1 cellular context compared by ENCODE assay signal in genomic region chr2:170973492-170974303, GRCh38.
TF ChIP-seq lines count a peak whose summit lies in the region.

No MANE protein-coding gene starts in this region.

TF ChIP-seq in HepG2, 621 proteins besides CTCF, POLR2A, EP300 and RAD21 (continued from another document and continues in another):
- TF ChIP-seq DMTF1 (CRISPR knock-in tag; IDR thresholded peaks at IDR 0.05): no peak
- no peak for TF ChIP-seq GLMP (CRISPR knock-in tag; IDR thresholded peaks at IDR 0.05; ENCODE audit: borderline replicate concordance)
- peak; percentile 77 for TF ChIP-seq SRY (CRISPR knock-in tag; IDR thresholded peaks at IDR 0.05)
- TF ChIP-seq ZNF720 (CRISPR knock-in tag; IDR thresholded peaks at IDR 0.05): no peak
- no peak; the same call in 1 of the 2 replicates for TF ChIP-seq REXO4 (CRISPR knock-in tag; IDR thresholded peaks at IDR 0.05; ENCODE audit: borderline replicate concordance)
- TF ChIP-seq ZNF576 (CRISPR knock-in tag; IDR thresholded peaks at IDR 0.05): peak; percentile 49; the same call in 1 of the 2 replicates
- TF ChIP-seq, protein P1, sequence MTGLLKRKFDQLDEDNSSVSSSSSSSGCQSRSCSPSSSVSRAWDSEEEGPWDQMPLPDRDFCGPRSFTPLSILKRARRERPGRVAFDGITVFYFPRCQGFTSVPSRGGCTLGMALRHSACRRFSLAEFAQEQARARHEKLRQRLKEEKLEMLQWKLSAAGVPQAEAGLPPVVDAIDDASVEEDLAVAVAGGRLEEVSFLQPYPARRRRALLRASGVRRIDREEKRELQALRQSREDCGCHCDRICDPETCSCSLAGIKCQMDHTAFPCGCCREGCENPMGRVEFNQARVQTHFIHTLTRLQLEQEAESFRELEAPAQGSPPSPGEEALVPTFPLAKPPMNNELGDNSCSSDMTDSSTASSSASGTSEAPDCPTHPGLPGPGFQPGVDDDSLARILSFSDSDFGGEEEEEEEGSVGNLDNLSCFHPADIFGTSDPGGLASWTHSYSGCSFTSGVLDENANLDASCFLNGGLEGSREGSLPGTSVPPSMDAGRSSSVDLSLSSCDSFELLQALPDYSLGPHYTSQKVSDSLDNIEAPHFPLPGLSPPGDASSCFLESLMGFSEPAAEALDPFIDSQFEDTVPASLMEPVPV (CRISPR knock-in tag; IDR thresholded peaks at IDR 0.05): peak; percentile 93
- TF ChIP-seq ZBTB7A (CRISPR knock-in tag; IDR thresholded peaks at IDR 0.05): peak; percentile 62; the same call in 1 of the 2 replicates
- no peak for TF ChIP-seq ZNF652 (CRISPR knock-in tag; IDR thresholded peaks at IDR 0.05; ENCODE audit: borderline replicate concordance, low read depth)
- TF ChIP-seq KDM4B (CRISPR knock-in tag; IDR thresholded peaks at IDR 0.05): no peak
- TF ChIP-seq IRF1 (CRISPR knock-in tag; IDR thresholded peaks at IDR 0.05; ENCODE audit: low read depth): no peak
- TF ChIP-seq ISL2 (CRISPR knock-in tag; IDR thresholded peaks at IDR 0.05): peak; percentile 13; the same call in 1 of the 2 replicates
- TF ChIP-seq ZNF772 (CRISPR knock-in tag; IDR thresholded peaks at IDR 0.05): peak; percentile 40; the same call in 1 of the 2 replicates
- TF ChIP-seq ZBTB49 (CRISPR knock-in tag; IDR thresholded peaks at IDR 0.05; ENCODE audit: borderline replicate concordance): no peak
- TF ChIP-seq KLF11 (CRISPR knock-in tag; IDR thresholded peaks at IDR 0.05): no peak; the same call in 1 of the 2 replicates
- TF ChIP-seq, protein P2, sequence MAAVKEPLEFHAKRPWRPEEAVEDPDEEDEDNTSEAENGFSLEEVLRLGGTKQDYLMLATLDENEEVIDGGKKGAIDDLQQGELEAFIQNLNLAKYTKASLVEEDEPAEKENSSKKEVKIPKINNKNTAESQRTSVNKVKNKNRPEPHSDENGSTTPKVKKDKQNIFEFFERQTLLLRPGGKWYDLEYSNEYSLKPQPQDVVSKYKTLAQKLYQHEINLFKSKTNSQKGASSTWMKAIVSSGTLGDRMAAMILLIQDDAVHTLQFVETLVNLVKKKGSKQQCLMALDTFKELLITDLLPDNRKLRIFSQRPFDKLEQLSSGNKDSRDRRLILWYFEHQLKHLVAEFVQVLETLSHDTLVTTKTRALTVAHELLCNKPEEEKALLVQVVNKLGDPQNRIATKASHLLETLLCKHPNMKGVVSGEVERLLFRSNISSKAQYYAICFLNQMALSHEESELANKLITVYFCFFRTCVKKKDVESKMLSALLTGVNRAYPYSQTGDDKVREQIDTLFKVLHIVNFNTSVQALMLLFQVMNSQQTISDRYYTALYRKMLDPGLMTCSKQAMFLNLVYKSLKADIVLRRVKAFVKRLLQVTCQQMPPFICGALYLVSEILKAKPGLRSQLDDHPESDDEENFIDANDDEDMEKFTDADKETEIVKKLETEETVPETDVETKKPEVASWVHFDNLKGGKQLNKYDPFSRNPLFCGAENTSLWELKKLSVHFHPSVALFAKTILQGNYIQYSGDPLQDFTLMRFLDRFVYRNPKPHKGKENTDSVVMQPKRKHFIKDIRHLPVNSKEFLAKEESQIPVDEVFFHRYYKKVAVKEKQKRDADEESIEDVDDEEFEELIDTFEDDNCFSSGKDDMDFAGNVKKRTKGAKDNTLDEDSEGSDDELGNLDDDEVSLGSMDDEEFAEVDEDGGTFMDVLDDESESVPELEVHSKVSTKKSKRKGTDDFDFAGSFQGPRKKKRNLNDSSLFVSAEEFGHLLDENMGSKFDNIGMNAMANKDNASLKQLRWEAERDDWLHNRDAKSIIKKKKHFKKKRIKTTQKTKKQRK (IDR thresholded peaks at IDR 0.05; ENCODE audit: low read length): no peak
- TF ChIP-seq DPF2 (CRISPR knock-in tag; IDR thresholded peaks at IDR 0.05; ENCODE audit: borderline replicate concordance, low read depth): 0 out of 2 replicates have a peak, but pooled peaks have one; percentile 7
- TF ChIP-seq TCF7 (IDR thresholded peaks at IDR 0.05; ENCODE audit: low read depth): no peak
- 0 out of 2 replicates have a peak, but pooled peaks have one; percentile 60 for TF ChIP-seq ZFYVE20 (CRISPR knock-in tag; IDR thresholded peaks at IDR 0.05; ENCODE audit: borderline replicate concordance, low read depth)
- TF ChIP-seq PRDM15 (CRISPR knock-in tag; IDR thresholded peaks at IDR 0.05): 0 out of 2 replicates have a peak, but pooled peaks have one; percentile 36
- no peak for TF ChIP-seq ZKSCAN5 (CRISPR knock-in tag; IDR thresholded peaks at IDR 0.05)
- peak; percentile 62; the same call in 1 of the 2 replicates for TF ChIP-seq ZBTB1 (CRISPR knock-in tag; IDR thresholded peaks at IDR 0.05; ENCODE audit: borderline replicate concordance)
- TF ChIP-seq ZNF451 (CRISPR knock-in tag; IDR thresholded peaks at IDR 0.05): peak; percentile 75
- no peak for TF ChIP-seq PLRG1 (conservative IDR thresholded peaks at IDR 0.05)
- no peak; the same call in 1 of the 2 replicates for TF ChIP-seq KAT8 (CRISPR knock-in tag; IDR thresholded peaks at IDR 0.05)
- peak; percentile 56; the same call in 1 of the 2 replicates for TF ChIP-seq SP4 (CRISPR knock-in tag; IDR thresholded peaks at IDR 0.05)
- TF ChIP-seq SKI (IDR thresholded peaks at IDR 0.05; ENCODE audit: partially characterized antibody): peak; percentile 42
- TF ChIP-seq HNF4G (IDR thresholded peaks at IDR 0.05; ENCODE audit: borderline replicate concordance, low read depth, low read length): peak; percentile 80
- TF ChIP-seq HNF4G (CRISPR knock-in tag; IDR thresholded peaks at IDR 0.05; ENCODE audit: borderline replicate concordance, low read depth): peak; percentile 95
- TF ChIP-seq PHB2 (IDR thresholded peaks at IDR 0.05; ENCODE audit: partially characterized antibody): no peak
- peak; percentile 80 for TF ChIP-seq HOXA3 (CRISPR knock-in tag; IDR thresholded peaks at IDR 0.05)
- TF ChIP-seq SMARCE1 (IDR thresholded peaks at IDR 0.05; ENCODE audit: borderline replicate concordance): no peak
- no peak for TF ChIP-seq ZNF12 (CRISPR knock-in tag; IDR thresholded peaks at IDR 0.05)
- peak; percentile 63; the same call in 1 of the 2 replicates for TF ChIP-seq LCORL (IDR thresholded peaks at IDR 0.05)
- peak; percentile 87 for TF ChIP-seq LCORL (CRISPR knock-in tag; IDR thresholded peaks at IDR 0.05)
- TF ChIP-seq, protein P3, sequence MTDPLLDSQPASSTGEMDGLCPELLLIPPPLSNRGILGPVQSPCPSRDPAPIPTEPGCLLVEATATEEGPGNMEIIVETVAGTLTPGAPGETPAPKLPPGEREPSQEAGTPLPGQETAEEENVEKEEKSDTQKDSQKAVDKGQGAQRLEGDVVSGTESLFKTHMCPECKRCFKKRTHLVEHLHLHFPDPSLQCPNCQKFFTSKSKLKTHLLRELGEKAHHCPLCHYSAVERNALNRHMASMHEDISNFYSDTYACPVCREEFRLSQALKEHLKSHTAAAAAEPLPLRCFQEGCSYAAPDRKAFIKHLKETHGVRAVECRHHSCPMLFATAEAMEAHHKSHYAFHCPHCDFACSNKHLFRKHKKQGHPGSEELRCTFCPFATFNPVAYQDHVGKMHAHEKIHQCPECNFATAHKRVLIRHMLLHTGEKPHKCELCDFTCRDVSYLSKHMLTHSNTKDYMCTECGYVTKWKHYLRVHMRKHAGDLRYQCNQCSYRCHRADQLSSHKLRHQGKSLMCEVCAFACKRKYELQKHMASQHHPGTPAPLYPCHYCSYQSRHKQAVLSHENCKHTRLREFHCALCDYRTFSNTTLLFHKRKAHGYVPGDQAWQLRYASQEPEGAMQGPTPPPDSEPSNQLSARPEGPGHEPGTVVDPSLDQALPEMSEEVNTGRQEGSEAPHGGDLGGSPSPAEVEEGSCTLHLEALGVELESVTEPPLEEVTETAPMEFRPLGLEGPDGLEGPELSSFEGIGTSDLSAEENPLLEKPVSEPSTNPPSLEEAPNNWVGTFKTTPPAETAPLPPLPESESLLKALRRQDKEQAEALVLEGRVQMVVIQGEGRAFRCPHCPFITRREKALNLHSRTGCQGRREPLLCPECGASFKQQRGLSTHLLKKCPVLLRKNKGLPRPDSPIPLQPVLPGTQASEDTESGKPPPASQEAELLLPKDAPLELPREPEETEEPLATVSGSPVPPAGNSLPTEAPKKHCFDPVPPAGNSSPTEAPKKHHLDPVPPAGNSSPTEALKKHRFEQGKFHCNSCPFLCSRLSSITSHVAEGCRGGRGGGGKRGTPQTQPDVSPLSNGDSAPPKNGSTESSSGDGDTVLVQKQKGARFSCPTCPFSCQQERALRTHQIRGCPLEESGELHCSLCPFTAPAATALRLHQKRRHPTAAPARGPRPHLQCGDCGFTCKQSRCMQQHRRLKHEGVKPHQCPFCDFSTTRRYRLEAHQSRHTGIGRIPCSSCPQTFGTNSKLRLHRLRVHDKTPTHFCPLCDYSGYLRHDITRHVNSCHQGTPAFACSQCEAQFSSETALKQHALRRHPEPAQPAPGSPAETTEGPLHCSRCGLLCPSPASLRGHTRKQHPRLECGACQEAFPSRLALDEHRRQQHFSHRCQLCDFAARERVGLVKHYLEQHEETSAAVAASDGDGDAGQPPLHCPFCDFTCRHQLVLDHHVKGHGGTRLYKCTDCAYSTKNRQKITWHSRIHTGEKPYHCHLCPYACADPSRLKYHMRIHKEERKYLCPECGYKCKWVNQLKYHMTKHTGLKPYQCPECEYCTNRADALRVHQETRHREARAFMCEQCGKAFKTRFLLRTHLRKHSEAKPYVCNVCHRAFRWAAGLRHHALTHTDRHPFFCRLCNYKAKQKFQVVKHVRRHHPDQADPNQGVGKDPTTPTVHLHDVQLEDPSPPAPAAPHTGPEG (CRISPR knock-in tag; IDR thresholded peaks at IDR 0.05): peak; percentile 88; the same call in 1 of the 2 replicates
- TF ChIP-seq FOXA3 (CRISPR knock-in tag; IDR thresholded peaks at IDR 0.05): peak; percentile 39; the same call in 1 of the 2 replicates
